ENCODE assay signal across 33 cellular contexts in genomic region chrX:13893826-13894225, GRCh38.
A peak's percentile ranks its signal among the peaks of the same experiment; 100 is the strongest.
DNase-seq lines count a peak whose midpoint lies in the region; FAIRE-seq and TF ChIP-seq lines count a peak whose summit lies in the region.
"Had no signal": no experiment of that assay in that cellular context is flagged by ENCODE, and none has a peak within 500 bp of the region (broad histone marks: within the 10 kb centered on the region; RNA-seq: fewer than 3 reads in every experiment).

No MANE protein-coding gene starts in this region.

- no peak overlapping the region for H3K4me3 Mint-ChIP-seq in astrocyte (ENCODE audit: unreplicated experiment)
- H3K4me3 Mint-ChIP-seq: activated CD8-positive, alpha-beta T cell treated with anti-CD3 and anti-CD28 coated beads, Interleukin-2, amount 10 ng/mL, durations not matched to agents 7 days and 5 days; activated naive CD8-positive, alpha-beta T cell; T-helper 17 cell had no signal

- no peak for DNase-seq in D721Med (ENCODE audit: insufficient read length, low spot score)
- DNase-seq in astrocyte (ENCODE audit: low read depth), result no peak
- peak; percentile 52 for DNase-seq in fibroblast of peridontal ligament (ENCODE audit: extremely low read depth)
- no peak for DNase-seq in osteoblast (ENCODE audit: insufficient read length, low spot score, missing footprints)
- DNase-seq in AG20443 (ENCODE audit: low spot score), result no peak
- no peak for DNase-seq in NCI-H1105 (lab: John Stamatoyannopoulos, UW)
- no peak for DNase-seq in superior temporal gyrus (ENCODE audit: extremely low spot score)
- no peak for DNase-seq in KG1 (lab: John Stamatoyannopoulos, UW)
- DNase-seq: activated CD4-positive, alpha-beta T cell treated with anti-CD3 and anti-CD28 coated beads for 1 hour; activated CD8-positive, alpha-beta T cell treated with anti-CD3 and anti-CD28 coated beads, Interleukin-2, amount 10 ng/mL, durations not matched to agents 7 days and 5 days; COR-L47; DMS79 treated with DMSO at 0.1 percent for 48 hours; effector CD4-positive, alpha-beta T cell; foreskin fibroblast; head of caudate nucleus; left colon; MM.1S; NCI-H1417 treated with DMSO at 0.1 percent for 48 hours; NCI-H2081 treated with DMSO at 0.1 percent for 48 hours; NCI-H226; NCI-H774; RPMI8226; SK-N-SH; stimulated activated naive CD8-positive, alpha-beta T cell treated with anti-CD3 and anti-CD28 coated beads, Interleukin-15, Interleukin-2, amounts not matched to agents 100 U/mL and 50 U/mL, for 24 hours; T-helper 17 cell; transverse colon had no signal

- H4K20me1 ChIP-seq in astrocyte (ENCODE audit: insufficient read depth, low read length) (no peaks in the 10 kb centered on the region), osteoblast (ENCODE audit: insufficient read depth, low read length) (no peaks in the 10 kb centered on the region)

- H3K4me2 ChIP-seq in astrocyte (ENCODE audit: low read length) (peak overlapping the region; percentile 46), osteoblast (ENCODE audit: insufficient read depth, low read length) (peak overlapping the region; percentile 46)
- H3K4me2 ChIP-seq: BLaER1 treated with 17β-estradiol and CSF1 and Interleukin-3, amounts not matched to agents 10 nM and 100 nM; SK-N-SH had no signal

- H3K9me3 ChIP-seq in astrocyte (ENCODE audit: insufficient read depth, low read depth, low read length) (no peaks in the 10 kb centered on the region), osteoblast (ENCODE audit: low read depth, low read length) (no peaks in the 10 kb centered on the region)
- H3K9me3 ChIP-seq: neutrophil, prostate gland, SK-N-SH, transverse colon had no signal

- H3K27ac Mint-ChIP-seq in astrocyte (ENCODE audit: unreplicated experiment), result no peak overlapping the region
- H3K27ac Mint-ChIP-seq: activated CD8-positive, alpha-beta T cell treated with anti-CD3 and anti-CD28 coated beads, Interleukin-2, amount 10 ng/mL, durations not matched to agents 7 days and 5 days; activated naive CD8-positive, alpha-beta T cell; T-helper 17 cell had no signal

- H3K79me2 ChIP-seq in astrocyte (ENCODE audit: insufficient read depth, low read length) (no peaks in the 10 kb centered on the region), osteoblast (ENCODE audit: insufficient read depth, low read length) (no peaks in the 10 kb centered on the region)

- H3K4me1 ChIP-seq in astrocyte (ENCODE audit: insufficient read depth, low read length) (peaks cover 11% of the 10 kb centered on the region), osteoblast (ENCODE audit: insufficient read depth, low read length) (peaks cover 40% of the 10 kb centered on the region)
- H3K4me1 ChIP-seq: BLaER1 treated with 17β-estradiol and CSF1 and Interleukin-3, amounts not matched to agents 10 nM and 100 nM; prostate gland; transverse colon had no signal

- H3K36me3 ChIP-seq in astrocyte (ENCODE audit: insufficient read depth, low read length) (no peaks in the 10 kb centered on the region), osteoblast (ENCODE audit: insufficient read depth, low read length) (no peaks in the 10 kb centered on the region)
- H3K36me3 ChIP-seq: BLaER1 treated with 17β-estradiol and CSF1 and Interleukin-3, amounts not matched to agents 10 nM and 100 nM; neutrophil; prostate gland; transverse colon had no signal

- H3K27ac ChIP-seq in astrocyte (ENCODE audit: low read depth, low read length) (no peak overlapping the region), osteoblast (ENCODE audit: low read depth, low read length) (peak overlapping the region; percentile 88)
- H3K27ac ChIP-seq: BLaER1 treated with 17β-estradiol and CSF1 and Interleukin-3, amounts not matched to agents 10 nM and 100 nM; epithelial cell of prostate; neutrophil; prostate gland; transverse colon had no signal

- FAIRE-seq in D721Med (lab: Jason Lieb, UNC), result peak; percentile 75
- FAIRE-seq in astrocyte (lab: Jason Lieb, UNC), result peak; percentile 69
- FAIRE-seq: HTR-8/SVneo, K562 had no signal

- H2AFZ ChIP-seq in astrocyte (ENCODE audit: low read depth, low read length), result peak overlapping the region; percentile 60
- H2AFZ ChIP-seq in osteoblast (ENCODE audit: low read length), result peak overlapping the region; percentile 9

- H3K36me3 Mint-ChIP-seq in astrocyte (ENCODE audit: low read depth, unreplicated experiment), result no peaks in the 10 kb centered on the region
- H3K36me3 Mint-ChIP-seq: activated naive CD8-positive, alpha-beta T cell had no signal

- no peak overlapping the region for H3K9ac ChIP-seq in astrocyte (ENCODE audit: low read length)
- H3K9ac ChIP-seq: BLaER1 treated with 17β-estradiol and CSF1 and Interleukin-3, amounts not matched to agents 10 nM and 100 nM; SK-N-SH had no signal

- peaks cover 7% of the 10 kb centered on the region for H3K4me1 Mint-ChIP-seq in astrocyte (ENCODE audit: low read depth, unreplicated experiment)
- H3K4me1 Mint-ChIP-seq: T-helper 17 cell had no signal

- H3K4me3 ChIP-seq in astrocyte (ENCODE audit: insufficient read depth, low read depth, low read length), result no peak overlapping the region
- no peak overlapping the region for H3K4me3 ChIP-seq in osteoblast (ENCODE audit: insufficient read depth, low read length)
- H3K4me3 ChIP-seq: BLaER1 treated with 17β-estradiol and CSF1 and Interleukin-3, amounts not matched to agents 10 nM and 100 nM; K562; prostate gland; transverse colon had no signal

- H3K9me3 Mint-ChIP-seq in astrocyte (ENCODE audit: unreplicated experiment), result no peaks in the 10 kb centered on the region

- H3K27me3 ChIP-seq in astrocyte (ENCODE audit: insufficient read depth, low read length) (no peaks in the 10 kb centered on the region), osteoblast (ENCODE audit: insufficient read depth, low read length) (peaks cover 10% of the 10 kb centered on the region)
- H3K27me3 ChIP-seq: neutrophil, transverse colon had no signal

- TF ChIP-seq CTCF in D721Med (IDR thresholded peaks at IDR 0.05; ENCODE audit: insufficient read depth, missing control alignments) (no peak), astrocyte (IDR thresholded peaks at IDR 0.05; ENCODE audit: insufficient read depth, low read depth, low read length) (no peak), osteoblast (IDR thresholded peaks at IDR 0.05; ENCODE audit: extremely low read depth, low read depth, low read length) (no peak)

- H3K27me3 Mint-ChIP-seq in astrocyte (ENCODE audit: low read depth, unreplicated experiment), result no peaks in the 10 kb centered on the region
- H3K27me3 Mint-ChIP-seq: activated naive CD8-positive, alpha-beta T cell had no signal
